8 cellular contexts compared by ENCODE assay signal in genomic region chr11:65491163-65491465, GRCh38. TPM values are rescaled to one million over a fixed set of nuclear protein-coding genes. Genes with fewer than 3 reads are reported as not detected.
A peak's percentile ranks its signal among the peaks of the same experiment; 100 is the strongest.
DNase-seq lines count a peak whose midpoint lies in the region; ATAC-seq, FAIRE-seq and TF ChIP-seq lines count a peak whose summit lies in the region.

No MANE protein-coding gene starts in this region.

- no peak overlapping the region for H2AFZ ChIP-seq in OCI-LY3 (ENCODE audit: low read depth, low read length)
- peak overlapping the region; percentile 2 for H2AFZ ChIP-seq in endothelial cell of umbilical vein (ENCODE audit: low read depth, low read length)
- H2AFZ ChIP-seq in neuronal stem cell (ENCODE audit: low read length), result no peak overlapping the region

- CTCF ChIA-PET in A549 (lab: Yijun Ruan, JAX), result interaction anchor here (0.6 to 30.0 kb wide), 7 partner anchors 8 to 124 kb away, joined by 3 to 947 read pairs (median 5); no protein-coding TSS in a partner anchor
- CTCF ChIA-PET in endothelial cell of umbilical vein (lab: Charles Lee), result interaction anchor here (0.9 to 13.9 kb wide), 7 partner anchors 11 to 75 kb away, joined by 3 to 247 read pairs (median 5); no protein-coding TSS in a partner anchor

- H3K9ac ChIP-seq in OCI-LY3 (ENCODE audit: low read length) (no peak overlapping the region), endothelial cell of umbilical vein (replicated peaks; ENCODE audit: extremely low read depth, insufficient read depth, low read length) (peak overlapping the region; percentile 36), neuronal stem cell (ENCODE audit: low read depth, low read length, poor library complexity) (no peak overlapping the region)

- no peak overlapping the region for H3K14ac ChIP-seq in neuronal stem cell (ENCODE audit: low read length)

- H3K36me3 ChIP-seq in OCI-LY3 (replicated peaks; ENCODE audit: low read depth, low read length), result no peaks in the 10 kb centered on the region
- H3K36me3 ChIP-seq in endothelial cell of umbilical vein (ENCODE audit: control insufficient read depth in 2 of 2, extremely low read depth in 1 of 2, insufficient read depth in 2 of 2, low read length in 2 of 2), result no peaks in the 10 kb centered on the region
- no peaks in the 10 kb centered on the region for H3K36me3 ChIP-seq in neuronal stem cell (replicated peaks in 1 of 2; ENCODE audit: control insufficient read depth in 2 of 2, insufficient read depth in 2 of 2, low read length in 2 of 2)

- H3K9me3 ChIP-seq in A549 (no peaks in the 10 kb centered on the region), OCI-LY3 (ENCODE audit: insufficient read depth, low read length) (no peaks in the 10 kb centered on the region), endothelial cell of umbilical vein (replicated peaks; ENCODE audit: control insufficient read depth, insufficient read depth, low read length) (no peaks in the 10 kb centered on the region), neuronal stem cell (replicated peaks in 1 of 2; ENCODE audit: control insufficient read depth in 2 of 2, insufficient read depth in 1 of 2, low read depth in 1 of 2, low read length in 2 of 2) (no peaks in the 10 kb centered on the region)

- ATAC-seq in A549 (no peak), HG03175 (IDR thresholded peaks at IDR 0.05; ENCODE audit: unreplicated experiment) (no peak)

- intact Hi-C loops in endothelial cell of umbilical vein (cut with micrococcal nuclease), result loop anchor here (1.0 kb wide), 1 partner anchor 19 kb away; no protein-coding TSS in a partner anchor

- peak overlapping the region; percentile 98 to 100 for H3K27ac ChIP-seq in A549
- H3K27ac ChIP-seq in OCI-LY3 (ENCODE audit: low read length), result 0 out of 2 replicates have a peak overlapping the region, but pooled peaks have one; percentile 92
- H3K27ac ChIP-seq in endothelial cell of umbilical vein (ENCODE audit: insufficient read depth, low read depth, low read length), result peak overlapping the region; percentile 81
- H3K27ac ChIP-seq in neuronal stem cell (replicated peaks; ENCODE audit: low read length), result no peak overlapping the region

- H3K4me2 ChIP-seq in A549 (peak overlapping the region; percentile 77), OCI-LY3 (ENCODE audit: low read length) (no peak overlapping the region; the same call in 1 of the 2 replicates), endothelial cell of umbilical vein (ENCODE audit: insufficient read depth, low read length) (no peak overlapping the region), neuronal stem cell (ENCODE audit: insufficient read depth, low read length, poor library complexity, severe bottlenecking) (no peak overlapping the region)

- no peak overlapping the region for H4K8ac ChIP-seq in neuronal stem cell (ENCODE audit: low read depth, low read length)

- TF ChIP-seq CTCF in A549 (IDR thresholded peaks at IDR 0.05) (no peak), OCI-LY3 (IDR thresholded peaks at IDR 0.05; ENCODE audit: low read depth, low read length) (no peak), endothelial cell of umbilical vein (IDR thresholded peaks at IDR 0.05; ENCODE audit: extremely low read depth in 1 of 2, insufficient read depth in 1 of 2, low read depth in 1 of 2, low read length in 2 of 2) (no peak)

- dilution Hi-C loops in endothelial cell of umbilical vein (cut with MboI; ENCODE audit: extremely low pct_ligation_motif_present, low sequenced_read_pairs), result no loop called here

- no peak overlapping the region for H4K91ac ChIP-seq in neuronal stem cell (ENCODE audit: low read depth, low read length, poor library complexity)

- no peak overlapping the region for H2BK12ac ChIP-seq in neuronal stem cell (ENCODE audit: low read length)

- WGBS in A549 (ENCODE audit: missing lambda C conversion rate), result 73% methylated on average over 3 of the region's 3 CpGs
- WGBS in neuronal stem cell (ENCODE audit: extremely low coverage in 2 of 2, insufficient read length in 2 of 2, insufficient replicate concordance in 1 of 2), 2 donors, result no CpG with 5 or more reads among the region's 3 CpGs

- no peak overlapping the region for H2BK120ac ChIP-seq in neuronal stem cell (ENCODE audit: low read depth, low read length)

- BruUV-seq in endothelial cell of umbilical vein (replicated peaks; lab: Mats Ljungman, UMichigan), result no TSS peak

- no peak for TF ChIP-seq POLR2A in A549 (IDR thresholded peaks at IDR 0.05; ENCODE audit: low read length)
- no peak for TF ChIP-seq POLR2A in endothelial cell of umbilical vein (IDR thresholded peaks at IDR 0.05; ENCODE audit: low read depth, low read length)

- no peak for TF ChIP-seq RAD21 in A549 (conservative IDR thresholded peaks at IDR 0.05 in 1 of 2, IDR thresholded peaks at IDR 0.05 in 1 of 2)

- DNase-seq in A549 (ENCODE audit: low read depth in 1 of 2, low spot score in 1 of 2) (no peak), endothelial cell of umbilical vein (ENCODE audit: low read depth, low spot score) (peak; percentile 49), neuronal stem cell (ENCODE audit: low spot score) (no peak), AG20443 (ENCODE audit: low spot score) (no peak), NCI-H146 (lab: John Stamatoyannopoulos, UW) (no peak)
- no peak for DNase-seq in effector CD4-positive, alpha-beta T cell

- peaks cover 94% of the 10 kb centered on the region for H3K4me1 ChIP-seq in A549
- H3K4me1 ChIP-seq in OCI-LY3 (ENCODE audit: low read length), result peaks cover 75% of the 10 kb centered on the region
- peaks cover 80% of the 10 kb centered on the region for H3K4me1 ChIP-seq in endothelial cell of umbilical vein (ENCODE audit: control insufficient read depth, extremely low read depth, insufficient read depth, low read length)
- peaks cover 60 to 70% of the 10 kb centered on the region in 2 donors for H3K4me1 ChIP-seq in neuronal stem cell (ENCODE audit: control insufficient read depth in 2 of 2, insufficient read depth in 1 of 2, low read depth in 1 of 2, low read length in 2 of 2)

- H3K4me3 ChIP-seq in A549 (peak overlapping the region; percentile 8; the same call in 1 of the 3 replicates), OCI-LY3 (ENCODE audit: low read length) (no peak overlapping the region), endothelial cell of umbilical vein (replicated peaks in 1 of 3; ENCODE audit: insufficient read depth in 1 of 3, low read depth in 1 of 3, low read length in 3 of 3) (no peak overlapping the region), neuronal stem cell (ENCODE audit: low read length in 2 of 2) (no peak overlapping the region)

- H2BK15ac ChIP-seq in neuronal stem cell (ENCODE audit: low read length), result peak overlapping the region; percentile 6

- H3K18ac ChIP-seq in neuronal stem cell (ENCODE audit: low read length), result no peak overlapping the region

- TF ChIP-seq EP300 in A549 (IDR thresholded peaks at IDR 0.05), result no peak

- H3K79me2 ChIP-seq in OCI-LY3 (ENCODE audit: low read length) (peaks cover 18% of the 10 kb centered on the region), endothelial cell of umbilical vein (ENCODE audit: control insufficient read depth, insufficient read depth, low read length) (peaks cover under 1% of the 10 kb centered on the region)

- FAIRE-seq in A549 (lab: Jason Lieb, UNC) (no peak), endothelial cell of umbilical vein (lab: Jason Lieb, UNC) (no peak)

- no peaks in the 10 kb centered on the region for H3K9me1 ChIP-seq in endothelial cell of umbilical vein (replicated peaks; ENCODE audit: control insufficient read depth, extremely low read depth, insufficient read depth, low read length)

- no peak overlapping the region for H3K4ac ChIP-seq in neuronal stem cell (ENCODE audit: low read length)

- H2BK5ac ChIP-seq in neuronal stem cell (ENCODE audit: low read length), result no peak overlapping the region

- H3K27me3 ChIP-seq in OCI-LY3 (ENCODE audit: low read depth, low read length) (no peaks in the 10 kb centered on the region), endothelial cell of umbilical vein (ENCODE audit: control insufficient read depth in 2 of 2, insufficient read depth in 2 of 2, low read length in 2 of 2) (no peaks in the 10 kb centered on the region), neuronal stem cell (ENCODE audit: control insufficient read depth in 3 of 3, insufficient read depth in 3 of 3, low read depth in 1 of 3, low read length in 3 of 3) (no peaks in the 10 kb centered on the region)

- no peak overlapping the region for H3K23ac ChIP-seq in neuronal stem cell (ENCODE audit: low read depth, low read length, poor library complexity)

- POLR2A ChIA-PET in A549 (lab: Yijun Ruan, JAX), result interaction anchor here (1.2 to 26.7 kb wide), 6 partner anchors 12 to 71 kb away, joined by 4 to 1006 read pairs (median 58); partner anchors contain the start of genes MALAT1 and NEAT1
- POLR2A ChIA-PET in endothelial cell of umbilical vein (lab: Charles Lee), result interaction anchor here (1.1 to 9.4 kb wide), 6 partner anchors 9 to 68 kb away, joined by 3 to 204 read pairs (median 7); partner anchors contain the start of genes MALAT1 and NEAT1

- peaks cover 4% of the 10 kb centered on the region for H3K79me1 ChIP-seq in neuronal stem cell (ENCODE audit: low read depth, low read length)

- H4K20me1 ChIP-seq in OCI-LY3 (ENCODE audit: insufficient read depth, low read length) (no peaks in the 10 kb centered on the region), endothelial cell of umbilical vein (replicated peaks; ENCODE audit: control insufficient read depth, extremely low read depth, insufficient read depth, low read length) (no peaks in the 10 kb centered on the region)

- H2AK5ac ChIP-seq in neuronal stem cell (ENCODE audit: low read depth, low read length), result no peak overlapping the region

RNA-seq across cellular contexts. Expression of gene MALAT1, which starts 7.7 kb away (rescaled TPM):
- polyA plus RNA-seq in A549 (2011; rRNA removed) (1,041 and 1,340 TPM in 2 replicates), A549 (2017; fragmentation: RNase III; extraction: RNeasy Plus Mini Kit Qiagen cat#74134 plus additional on column Dnase treatment) (167 to 203 TPM (median 188 TPM) in 3 replicates), endothelial cell of umbilical vein (394 and 491 TPM in 2 replicates)
- 24.8 and 29.0 TPM in 2 replicates for polyA plus RNA-seq in A549 (2012; cell fraction: cytosol; rRNA removed)
- 215 and 608 TPM in 2 replicates for polyA plus RNA-seq in A549 (2012; cell fraction: nucleus; rRNA removed)
- polyA minus RNA-seq in A549 (2011; rRNA and poly(A)+ RNA removed), result 10,326 and 11,734 TPM in 2 replicates
- total RNA-seq in endothelial cell of umbilical vein, result 7,529 and 7,700 TPM in 2 replicates
- 47.1 and 87.3 TPM in 2 replicates for polyA plus RNA-seq in endothelial cell of umbilical vein (2011; cell fraction: cytosol; rRNA removed)
- polyA plus RNA-seq in endothelial cell of umbilical vein (2011; cell fraction: nucleus; rRNA removed), result 5,514 and 5,703 TPM in 2 replicates
- polyA plus RNA-seq in endothelial cell of umbilical vein (2012), result 638 and 920 TPM in 2 replicates
- polyA minus RNA-seq in endothelial cell of umbilical vein, result 8,330 and 9,132 TPM in 2 replicates
- 1,996 TPM for polyA minus RNA-seq in endothelial cell of umbilical vein (2011; cell fraction: cytosol; rRNA and poly(A)+ RNA removed)
- polyA minus RNA-seq in endothelial cell of umbilical vein (2011; cell fraction: nucleus; rRNA and poly(A)+ RNA removed), result 28,697 and 33,573 TPM in 2 replicates
- 502 TPM for polyA plus RNA-seq in neuronal stem cell (2013, experiment 1 of 2)
- polyA plus RNA-seq in neuronal stem cell (2013, experiment 2 of 2), result 539 TPM

RNA-seq across cellular contexts. Expression of gene SCYL1, which starts 33.8 kb away (rescaled TPM):
- 30.8 and 33.6 TPM in 2 replicates for polyA plus RNA-seq in A549 (2011; rRNA removed)
- 88.0 and 105 TPM in 2 replicates for polyA plus RNA-seq in A549 (2012; cell fraction: cytosol; rRNA removed)
- 125 and 152 TPM in 2 replicates for polyA plus RNA-seq in A549 (2012; cell fraction: nucleus; rRNA removed)
- polyA plus RNA-seq in A549 (2017; fragmentation: RNase III; extraction: RNeasy Plus Mini Kit Qiagen cat#74134 plus additional on column Dnase treatment), result 41.8 to 46.8 TPM (median 45.9 TPM) in 3 replicates
- 39.1 and 43.6 TPM in 2 replicates for polyA minus RNA-seq in A549 (2011; rRNA and poly(A)+ RNA removed)
- 88.2 and 88.7 TPM in 2 replicates for total RNA-seq in endothelial cell of umbilical vein
- polyA plus RNA-seq in endothelial cell of umbilical vein, result 126 and 153 TPM in 2 replicates
- polyA plus RNA-seq in endothelial cell of umbilical vein (2011; cell fraction: cytosol; rRNA removed), result 95.1 and 111 TPM in 2 replicates
- polyA plus RNA-seq in endothelial cell of umbilical vein (2011; cell fraction: nucleus; rRNA removed), result 143 and 176 TPM in 2 replicates
- polyA plus RNA-seq in endothelial cell of umbilical vein (2012), result 53.3 and 68.2 TPM in 2 replicates
- 50.9 and 74.3 TPM in 2 replicates for polyA minus RNA-seq in endothelial cell of umbilical vein
- polyA minus RNA-seq in endothelial cell of umbilical vein (2011; cell fraction: cytosol; rRNA and poly(A)+ RNA removed), result 57.2 TPM
- 38.2 and 51.4 TPM in 2 replicates for polyA minus RNA-seq in endothelial cell of umbilical vein (2011; cell fraction: nucleus; rRNA and poly(A)+ RNA removed)
- 43.8 TPM for polyA plus RNA-seq in neuronal stem cell (2013, experiment 1 of 2)
- polyA plus RNA-seq in neuronal stem cell (2013, experiment 2 of 2), result 47.1 TPM
